Comparison of ENCODE assay signal across 8 cellular contexts in the genomic region with DNA sequence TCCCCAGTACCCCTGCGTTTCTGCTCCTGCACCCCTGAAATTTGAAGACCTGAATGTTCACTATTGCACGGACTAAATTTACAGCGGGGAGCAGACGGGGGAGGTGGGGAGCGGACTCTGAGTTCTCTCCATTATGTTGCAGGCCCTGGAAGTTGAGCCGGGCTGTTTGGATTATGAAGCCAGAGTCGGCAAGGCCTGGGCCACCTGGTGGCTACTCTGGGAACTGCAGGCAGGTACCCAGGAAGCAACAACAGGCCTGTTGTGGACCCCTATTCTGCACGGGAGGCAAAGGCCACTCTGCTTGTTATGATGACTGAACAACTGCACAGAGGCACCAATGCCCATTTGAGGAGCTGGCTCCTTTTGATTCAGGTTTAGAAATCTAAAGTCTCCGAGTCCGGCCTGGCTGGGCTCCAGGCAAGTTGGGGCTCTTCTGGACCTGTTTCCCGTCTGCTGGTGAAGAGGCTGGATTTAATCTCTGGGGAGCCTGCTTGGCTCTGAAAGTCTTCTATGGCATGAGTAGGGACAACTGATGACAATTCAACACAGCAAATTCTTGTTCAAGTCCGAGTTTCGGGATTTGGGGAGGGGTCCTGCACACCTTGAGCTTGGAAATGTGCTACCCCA. TPM values are rescaled to one million over a fixed set of nuclear protein-coding genes. Genes with fewer than 3 reads are reported as not detected.
DNase-seq lines count a peak whose midpoint lies in the region; ATAC-seq and TF ChIP-seq lines count a peak whose summit lies in the region.

No MANE protein-coding gene starts in this region.

- H2BK20ac ChIP-seq in H9 (ENCODE audit: low read depth, low read length, poor library complexity, severe bottlenecking), result no peak overlapping the region

- no peaks in the 10 kb centered on the region for H3K9me3 Mint-ChIP-seq in H9

- H4K20me1 ChIP-seq in H9 (ENCODE audit: control insufficient read depth, insufficient read depth, insufficient read length) (no peaks in the 10 kb centered on the region), PC-3 (ENCODE audit: low read length) (no peaks in the 10 kb centered on the region)

- H3F3A ChIP-seq in PC-3 (ENCODE audit: low read length, unreplicated experiment), result no peaks in the 10 kb centered on the region

- no peaks in the 10 kb centered on the region for H3K79me1 ChIP-seq in H9 (ENCODE audit: insufficient read depth, low read depth, low read length, poor library complexity, severe bottlenecking)

- no TSS peak for BruUV-seq in PC-3 (replicated peaks; lab: Mats Ljungman, UMichigan)

- DNase-seq in COLO829 (ENCODE audit: low spot score), result peak; percentile 50
- peak; percentile 82 for DNase-seq in H9
- peak; percentile 69 for DNase-seq in PC-3
- peak; percentile 44 to 54 for DNase-seq in activated T-helper 1 cell treated with anti-CD3 and anti-CD28 coated beads, Interleukin-2, amount 50 U/mL, for 16 hours (ENCODE audit: low read depth in 1 of 2, low spot score in 1 of 2)
- DNase-seq in fibroblast of villous mesenchyme (ENCODE audit: low read depth), result peak; percentile 44
- peak in 48 of 56 donors; percentile 7 to 81 (median 41) for DNase-seq in nucleus accumbens (lab: John Stamatoyannopoulos, UW)
- peak in 42 of 49 donors; percentile 10 to 79 (median 48) for DNase-seq in substantia nigra (lab: John Stamatoyannopoulos, UW)

- H3K4me1 ChIP-seq in H9 (ENCODE audit: insufficient read depth, low read length) (no peaks in the 10 kb centered on the region; the same call in 1 of the 2 replicates), PC-3 (ENCODE audit: insufficient read depth, low read length) (no peaks in the 10 kb centered on the region)

- H2BK15ac ChIP-seq in H9 (ENCODE audit: low read depth, low read length), result no peak overlapping the region

- peak overlapping the region in 1 of 2 experiments; percentile 23; a peak in 1 of 5 replicates for H3K4me3 Mint-ChIP-seq in H9

- peaks cover 42 to 47% of the 10 kb centered on the region in 2 experiments for H3K4me1 Mint-ChIP-seq in H9

- no peak overlapping the region for H2BK5ac ChIP-seq in H9 (ENCODE audit: insufficient read length, low read length)

- intact Hi-C loops in PC-3 (cut with micrococcal nuclease), result no loop called here

- ATAC-seq in PC-3 (peak; percentile 80; the same call in 1 of the 2 replicates), GM21737 (IDR thresholded peaks at IDR 0.05; ENCODE audit: unreplicated experiment) (no peak)

- no peak overlapping the region for H4K8ac ChIP-seq in H9 (replicated peaks; ENCODE audit: insufficient read length, low read depth, low read length)

- H4K91ac ChIP-seq in H9 (ENCODE audit: insufficient read length, low read depth, low read length), result no peak overlapping the region

- H3K27ac Mint-ChIP-seq in H9, result peak overlapping the region in 1 of 3 experiments; percentile 48; a peak in 1 of 7 replicates

- no peak overlapping the region for H3T11ph ChIP-seq in H9 (ENCODE audit: low read length)

- no CpG with 5 or more reads among the region's 13 CpGs for whole genome bisulfite sequencing in H9 (ENCODE audit: extremely low coverage, insufficient read length, low lambda C conversion rate)

- H3K9me3 ChIP-seq in H9 (ENCODE audit: control insufficient read depth, low read depth, low read length), result no peaks in the 10 kb centered on the region
- H3K9me3 ChIP-seq in PC-3 (ENCODE audit: low read length), result no peaks in the 10 kb centered on the region

- H3K23ac ChIP-seq in H9 (ENCODE audit: insufficient read length, low read depth, low read length), result no peak overlapping the region

- no peak overlapping the region for H3K18ac ChIP-seq in H9 (ENCODE audit: insufficient read length, low read depth, low read length)

- H3K27ac ChIP-seq in H9 (ENCODE audit: insufficient read length, low read depth, low read length), result no peak overlapping the region
- no peak overlapping the region for H3K27ac ChIP-seq in PC-3 (ENCODE audit: low read length)
- no peak overlapping the region for H3K27ac ChIP-seq in substantia nigra (ENCODE audit: low read depth, low read length, poor library complexity, severe bottlenecking)

- no peak overlapping the region for H3K4me3 ChIP-seq in PC-3 (ENCODE audit: low read length)
- no peak overlapping the region for H3K4me3 ChIP-seq in fibroblast of villous mesenchyme (ENCODE audit: low read depth, low read length)

- H4K5ac ChIP-seq in H9 (ENCODE audit: insufficient read length, low read depth, low read length), result no peak overlapping the region

- H3K4me2 ChIP-seq in H9 (ENCODE audit: insufficient read depth, insufficient read length, low read length), result no peak overlapping the region
- no peak overlapping the region for H3K4me2 ChIP-seq in PC-3 (ENCODE audit: low read length)

- no peaks in the 10 kb centered on the region for H3K36me3 ChIP-seq in PC-3 (ENCODE audit: low read depth, low read length)

- TF ChIP-seq CTCF in H9 (conservative IDR thresholded peaks at IDR 0.05) (peak; percentile 97), PC-3 (conservative IDR thresholded peaks at IDR 0.05; ENCODE audit: low read depth, low read length) (peak; percentile 90), fibroblast of villous mesenchyme (IDR thresholded peaks at IDR 0.05; ENCODE audit: insufficient read depth, low read depth, low read length) (peak; percentile 99)

- peaks cover 6% of the 10 kb centered on the region for H3K27me3 Mint-ChIP-seq in H9 (ENCODE audit: low read depth)

- no peak overlapping the region for H3K56ac ChIP-seq in H9 (ENCODE audit: insufficient read length, low read depth, low read length)

- no peak overlapping the region for H3K14ac ChIP-seq in H9 (ENCODE audit: insufficient read depth, low read length)

- no peak overlapping the region for H2AK5ac ChIP-seq in H9 (ENCODE audit: insufficient read length, low read length)

- H3K79me2 ChIP-seq in H9 (ENCODE audit: insufficient read depth, low read length) (no peaks in the 10 kb centered on the region), PC-3 (ENCODE audit: low read length) (no peaks in the 10 kb centered on the region)

- no peaks in the 10 kb centered on the region for H3K36me3 Mint-ChIP-seq in H9 (ENCODE audit: insufficient read depth in 1 of 3, low read depth in 3 of 3)

- no peaks in the 10 kb centered on the region for H3K9me2 ChIP-seq in PC-3 (replicated peaks; ENCODE audit: low read length)

- CTCF ChIA-PET in PC-3 (lab: Charles Lee), result no interaction called here

- POLR2A ChIA-PET in PC-3 (lab: Charles Lee; ENCODE audit: unreplicated experiment), result no interaction called here

- no peak overlapping the region for H2BK120ac ChIP-seq in H9 (ENCODE audit: low read depth, low read length, poor library complexity, severe bottlenecking)

- H3K27me3 ChIP-seq in H9 (ENCODE audit: insufficient read depth, low read length), result no peaks in the 10 kb centered on the region
- H3K27me3 ChIP-seq in PC-3 (ENCODE audit: low read length), result peaks cover 60% of the 10 kb centered on the region

- H3K23me2 ChIP-seq in H9 (ENCODE audit: insufficient read length, low read depth, low read length, poor library complexity, severe bottlenecking), result no peaks in the 10 kb centered on the region

- H2AFZ ChIP-seq in H9 (ENCODE audit: low read length) (no peak overlapping the region), PC-3 (ENCODE audit: low read length) (no peak overlapping the region)

- H3K9ac ChIP-seq in H9 (ENCODE audit: extremely low read depth, insufficient read length, low read length), result no peak overlapping the region
- no peak overlapping the region for H3K9ac ChIP-seq in PC-3 (ENCODE audit: low read length)

- H3K4ac ChIP-seq in H9 (ENCODE audit: low read depth, low read length), result no peak overlapping the region

- H2BK12ac ChIP-seq in H9 (ENCODE audit: insufficient read length, low read depth, low read length), result no peak overlapping the region

RNA-seq across cellular contexts. Expression of a gene that starts 34.1 kb away (rescaled TPM):
- total RNA-seq in H9 (2021), result not detected in 2 replicates
- not detected in 2 replicates for total RNA-seq in PC-3 (2014; rRNA removed)
- total RNA-seq in fibroblast of villous mesenchyme, result not detected in 2 replicates
